In the genomic region with DNA sequence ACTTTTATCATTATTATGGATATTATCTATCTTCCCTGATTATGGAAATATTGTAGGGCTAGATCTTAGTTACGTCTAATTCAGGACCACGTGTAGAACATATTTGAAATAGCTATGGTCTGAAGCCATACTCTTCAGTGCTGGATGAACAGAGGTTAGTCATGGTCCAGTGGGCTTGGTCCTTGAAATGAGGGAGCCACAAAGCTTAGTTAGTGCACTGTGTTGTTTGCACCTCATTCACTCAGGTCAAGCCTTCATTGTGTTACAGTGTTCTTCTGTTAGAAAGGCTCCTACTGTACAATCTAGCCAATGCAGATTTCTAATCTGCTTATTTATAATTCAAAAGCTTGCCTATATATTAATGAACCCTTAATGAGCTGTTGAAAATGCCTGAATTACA, we compare ENCODE assay signal across 1 cellular context.
TF ChIP-seq lines count a peak whose summit lies in the region.

No MANE protein-coding gene starts in this region.

TF ChIP-seq in HEK293, 187 proteins besides CTCF, POLR2A, EP300 and RAD21 (continued from another document):
- TF ChIP-seq ZNF311 (tag by site-specific recombination; IDR thresholded peaks at IDR 0.05; ENCODE audit: borderline replicate concordance) = no peak
- TF ChIP-seq, protein P1, sequence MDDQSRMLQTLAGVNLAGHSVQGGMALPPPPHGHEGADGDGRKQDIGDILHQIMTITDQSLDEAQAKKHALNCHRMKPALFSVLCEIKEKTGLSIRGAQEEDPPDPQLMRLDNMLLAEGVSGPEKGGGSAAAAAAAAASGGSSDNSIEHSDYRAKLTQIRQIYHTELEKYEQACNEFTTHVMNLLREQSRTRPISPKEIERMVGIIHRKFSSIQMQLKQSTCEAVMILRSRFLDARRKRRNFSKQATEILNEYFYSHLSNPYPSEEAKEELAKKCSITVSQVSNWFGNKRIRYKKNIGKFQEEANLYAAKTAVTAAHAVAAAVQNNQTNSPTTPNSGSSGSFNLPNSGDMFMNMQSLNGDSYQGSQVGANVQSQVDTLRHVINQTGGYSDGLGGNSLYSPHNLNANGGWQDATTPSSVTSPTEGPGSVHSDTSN (CRISPR knock-in tag; IDR thresholded peaks at IDR 0.05) = no peak
- TF ChIP-seq SCRT1 (tag by site-specific recombination; IDR thresholded peaks at IDR 0.05; ENCODE audit: borderline replicate concordance) = no peak
- no peak for TF ChIP-seq REPIN1 (tag by site-specific recombination; IDR thresholded peaks at IDR 0.05; ENCODE audit: low read depth)
- no peak for TF ChIP-seq HOXA7 (CRISPR knock-in tag; IDR thresholded peaks at IDR 0.05; ENCODE audit: borderline replicate concordance)
- TF ChIP-seq GLI2 (tag by site-specific recombination; IDR thresholded peaks at IDR 0.05; ENCODE audit: borderline replicate concordance, low read depth) = no peak
